Comparison of ENCODE assay signal across 10 cellular contexts in the genomic region with DNA sequence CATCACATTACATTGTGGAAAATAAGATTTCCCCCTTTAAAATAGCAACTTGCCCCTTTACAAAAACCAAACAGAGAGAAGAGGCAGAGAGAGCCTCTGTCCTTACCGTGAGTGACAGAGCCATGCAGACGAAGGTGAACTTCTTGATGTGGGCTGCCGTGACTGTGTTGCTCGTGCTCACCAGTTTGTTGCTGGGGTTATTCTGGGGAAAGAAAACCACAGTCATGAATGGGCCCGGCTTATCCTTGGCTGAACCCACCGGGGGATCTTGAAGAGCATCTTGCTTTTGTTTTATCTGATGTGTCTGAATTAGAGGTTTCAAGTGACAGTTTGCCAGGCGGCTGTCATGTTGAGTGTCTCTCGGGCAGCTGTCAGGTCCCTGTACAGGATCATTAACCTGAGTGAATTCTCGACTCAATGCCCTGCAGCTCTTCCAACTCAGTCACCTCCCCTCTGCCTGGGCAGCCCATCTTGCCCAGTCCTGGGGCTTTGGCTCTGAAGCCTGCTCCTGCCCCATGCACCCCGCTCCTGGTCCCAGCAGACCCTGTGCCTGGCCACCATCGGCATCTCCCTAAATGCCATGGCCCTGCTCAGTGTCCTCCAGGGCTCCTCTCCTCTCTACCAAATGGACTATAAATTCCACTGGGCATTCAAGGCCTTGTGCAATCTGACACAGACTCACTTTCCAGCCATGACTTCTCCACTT.
DNase-seq lines count a peak whose midpoint lies in the region; ATAC-seq lines count a peak whose summit lies in the region.
"Had no signal": no experiment of that assay in that cellular context is flagged by ENCODE, and none has a peak within 500 bp of the region (broad histone marks: within the 10 kb centered on the region; RNA-seq: fewer than 3 reads in every experiment).

No MANE protein-coding gene starts in this region.

- peaks cover 44% of the 10 kb centered on the region for H3K4me1 Mint-ChIP-seq in activated CD4-positive, alpha-beta T cell treated with anti-CD3 and anti-CD28 coated beads, Interleukin-2, amount 10 ng/mL, durations not matched to agents 7 days and 5 days
- peaks cover 27% of the 10 kb centered on the region for H3K4me1 Mint-ChIP-seq in activated T-helper 2 cell treated with anti-CD3 and anti-CD28 coated beads, Interferon-gamma antibody, Interleukin-2, Interleukin-4, amounts not matched to agents 10 μg/mL and 5 μg/mL and 100 μg/mL, durations not matched to agents 14 hours and 24 hours and 36 hours (ENCODE audit: low read depth)

- CTCF ChIA-PET in activated CD4-positive, alpha-beta T cell treated with anti-CD3 and anti-CD28 coated beads, Interleukin-2, amount 10 ng/mL, durations not matched to agents 7 days and 5 days (lab: Charles Lee): no interaction called here

- peaks cover 23% of the 10 kb centered on the region for H3K36me3 Mint-ChIP-seq in activated CD4-positive, alpha-beta T cell treated with anti-CD3 and anti-CD28 coated beads, Interleukin-2, amount 10 ng/mL, durations not matched to agents 7 days and 5 days (ENCODE audit: low read depth)
- peaks cover 29% of the 10 kb centered on the region for H3K36me3 Mint-ChIP-seq in activated T-helper 2 cell treated with anti-CD3 and anti-CD28 coated beads, Interferon-gamma antibody, Interleukin-2, Interleukin-4, amounts not matched to agents 10 μg/mL and 5 μg/mL and 100 μg/mL, durations not matched to agents 14 hours and 24 hours and 36 hours (ENCODE audit: low read depth)

- DNase-seq in activated CD4-positive, alpha-beta T cell treated with anti-CD3 and anti-CD28 coated beads, Interleukin-2, amount 10 ng/mL, durations not matched to agents 7 days and 5 days: peak; percentile 60
- no peak for DNase-seq in activated CD4-positive, alpha-beta T cell treated with anti-CD3 and anti-CD28 coated beads for 4 hours
- DNase-seq in NCI-H2171 (lab: John Stamatoyannopoulos, UW): peak; percentile 91
- no peak for DNase-seq in activated T-helper 2 cell treated with anti-CD3 and anti-CD28 coated beads, Interferon-gamma antibody, Interleukin-2, Interleukin-4, amounts not matched to agents 10 μg/mL and 5 μg/mL and 100 μg/mL, durations not matched to agents 14 hours and 24 hours and 36 hours (ENCODE audit: low spot score)
- DNase-seq in sciatic nerve (ENCODE audit: low spot score): no peak
- no peak for DNase-seq in NCI-H1436 treated with DMSO at 0.1 percent for 48 hours (lab: John Stamatoyannopoulos, UW)
- no peak for DNase-seq in central memory CD4-positive, alpha-beta T cell
- no peak for DNase-seq in RPMI8226
- DNase-seq: EL, midbrain had no signal

- POLR2A ChIA-PET in activated CD4-positive, alpha-beta T cell treated with anti-CD3 and anti-CD28 coated beads, Interleukin-2, amount 10 ng/mL, durations not matched to agents 7 days and 5 days (lab: Charles Lee): no interaction called here

- peak overlapping the region; percentile 48 for H3K27ac Mint-ChIP-seq in activated CD4-positive, alpha-beta T cell treated with anti-CD3 and anti-CD28 coated beads, Interleukin-2, amount 10 ng/mL, durations not matched to agents 7 days and 5 days
- H3K27ac Mint-ChIP-seq in activated T-helper 2 cell treated with anti-CD3 and anti-CD28 coated beads, Interferon-gamma antibody, Interleukin-2, Interleukin-4, amounts not matched to agents 10 μg/mL and 5 μg/mL and 100 μg/mL, durations not matched to agents 14 hours and 24 hours and 36 hours: peak overlapping the region; percentile 0

- intact Hi-C loops in activated T-helper 2 cell treated with anti-CD3 and anti-CD28 coated beads, Interferon-gamma antibody, Interleukin-2, Interleukin-4, amounts not matched to agents 10 μg/mL and 5 μg/mL and 100 μg/mL, durations not matched to agents 14 hours and 24 hours and 36 hours (cut with micrococcal nuclease): no loop called here
- intact Hi-C loops in sciatic nerve (cut with DNase I): no loop called here

- no peaks in the 10 kb centered on the region for H3K9me3 Mint-ChIP-seq in activated CD4-positive, alpha-beta T cell treated with anti-CD3 and anti-CD28 coated beads, Interleukin-2, amount 10 ng/mL, durations not matched to agents 7 days and 5 days
- no peaks in the 10 kb centered on the region for H3K9me3 Mint-ChIP-seq in activated T-helper 2 cell treated with anti-CD3 and anti-CD28 coated beads, Interferon-gamma antibody, Interleukin-2, Interleukin-4, amounts not matched to agents 10 μg/mL and 5 μg/mL and 100 μg/mL, durations not matched to agents 14 hours and 24 hours and 36 hours

- peak; percentile 23 for ATAC-seq in sciatic nerve

- H3K4me3 Mint-ChIP-seq in activated CD4-positive, alpha-beta T cell treated with anti-CD3 and anti-CD28 coated beads, Interleukin-2, amount 10 ng/mL, durations not matched to agents 7 days and 5 days: no peak overlapping the region
- no peak overlapping the region for H3K4me3 Mint-ChIP-seq in activated T-helper 2 cell treated with anti-CD3 and anti-CD28 coated beads, Interferon-gamma antibody, Interleukin-2, Interleukin-4, amounts not matched to agents 10 μg/mL and 5 μg/mL and 100 μg/mL, durations not matched to agents 14 hours and 24 hours and 36 hours (ENCODE audit: low read depth)

- H3K27me3 Mint-ChIP-seq in activated CD4-positive, alpha-beta T cell treated with anti-CD3 and anti-CD28 coated beads, Interleukin-2, amount 10 ng/mL, durations not matched to agents 7 days and 5 days: no peaks in the 10 kb centered on the region
- no peaks in the 10 kb centered on the region for H3K27me3 Mint-ChIP-seq in activated T-helper 2 cell treated with anti-CD3 and anti-CD28 coated beads, Interferon-gamma antibody, Interleukin-2, Interleukin-4, amounts not matched to agents 10 μg/mL and 5 μg/mL and 100 μg/mL, durations not matched to agents 14 hours and 24 hours and 36 hours (ENCODE audit: low read depth)

Comparison
In these comparisons a context has a peak if more than half of its experiments do, and no peak if none do; other contexts are left out.
1. DNase-seq: peak in activated CD4-positive, alpha-beta T cell treated with anti-CD3 and anti-CD28 coated beads, Interleukin-2, amount 10 ng/mL, durations not matched to agents 7 days and 5 days (single experiment) and NCI-H2171 (single experiment); none in activated CD4-positive, alpha-beta T cell treated with anti-CD3 and anti-CD28 coated beads for 4 hours (0 of 2), activated T-helper 2 cell treated with anti-CD3 and anti-CD28 coated beads, Interferon-gamma antibody, Interleukin-2, Interleukin-4, amounts not matched to agents 10 μg/mL and 5 μg/mL and 100 μg/mL, durations not matched to agents 14 hours and 24 hours and 36 hours (single experiment), sciatic nerve (single experiment), NCI-H1436 treated with DMSO at 0.1 percent for 48 hours (single experiment), central memory CD4-positive, alpha-beta T cell (single experiment) and RPMI8226 (single experiment).